Comparison of ENCODE assay signal across 23 cellular contexts in the genomic region with DNA sequence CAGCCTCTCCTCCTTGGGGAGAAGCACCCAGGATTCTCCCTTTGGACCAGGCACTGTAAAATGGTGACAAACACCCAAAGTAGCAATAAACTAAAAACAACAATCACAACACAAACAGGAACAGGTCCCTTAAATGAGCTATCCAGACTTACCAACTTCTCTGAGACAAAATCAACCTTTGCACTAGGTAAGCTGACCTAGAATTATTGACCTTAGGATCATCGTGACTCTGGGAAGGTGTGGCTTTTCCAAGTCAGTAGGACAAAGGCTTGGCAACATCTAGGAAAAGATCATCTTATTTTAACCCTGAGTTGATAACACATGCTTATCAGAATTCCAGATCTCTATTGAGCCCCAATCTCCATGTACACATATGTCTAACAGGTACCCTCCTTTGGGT.
"Had no signal": no experiment of that assay in that cellular context is flagged by ENCODE, and none has a peak within 500 bp of the region (broad histone marks: within the 10 kb centered on the region; RNA-seq: fewer than 3 reads in every experiment).

No MANE protein-coding gene starts in this region.

- ATAC-seq: effector memory CD8-positive, alpha-beta T cell; esophagus mucosa; gastrocnemius medialis; heart right ventricle; left cardiac atrium; left lobe of liver; left ventricle myocardium superior; lower lobe of right lung had no signal

- H3K9me3 ChIP-seq: colonic mucosa, gastrocnemius medialis had no signal

- H3K27ac Mint-ChIP-seq: dendritic cell treated with granulocyte-macrophage colony-stimulating factor and Interleukin-4, amounts not matched to agents 40 ng/mL and 50 ng/mL, for 4 days; effector memory CD8-positive, alpha-beta T cell; endodermal cell; mesothelial cell of epicardium had no signal

- H3K4me3 Mint-ChIP-seq: dendritic cell treated with granulocyte-macrophage colony-stimulating factor and Interleukin-4, amounts not matched to agents 40 ng/mL and 50 ng/mL, for 4 days; effector memory CD8-positive, alpha-beta T cell; endodermal cell; mesothelial cell of epicardium had no signal

- H3K4me1 ChIP-seq: colonic mucosa, esophagus squamous epithelium, gastrocnemius medialis, lower lobe of right lung had no signal

- DNase-seq: colonic mucosa; cortex of kidney; effector CD8-positive, alpha-beta T cell; effector memory CD8-positive, alpha-beta T cell; endodermal cell; erythroblast; esophagus squamous epithelium; foreskin fibroblast; foreskin melanocyte; gastrocnemius medialis; glutamatergic neuron; head of caudate nucleus; heart right ventricle; hippocampal formation; left cardiac atrium; left ventricle myocardium superior; lower lobe of right lung; mesenchymal stem cell had no signal

- H3K36me3 ChIP-seq: colonic mucosa, gastrocnemius medialis, lower lobe of right lung had no signal

- H3K4me3 ChIP-seq: colonic mucosa, esophagus squamous epithelium, gastrocnemius medialis, heart right ventricle, lower lobe of right lung had no signal

- H3K27ac ChIP-seq: colonic mucosa, epithelial cell of prostate, esophagus squamous epithelium, gastrocnemius medialis, lower lobe of right lung had no signal

- H3K27me3 Mint-ChIP-seq: dendritic cell treated with granulocyte-macrophage colony-stimulating factor and Interleukin-4, amounts not matched to agents 40 ng/mL and 50 ng/mL, for 4 days; effector memory CD8-positive, alpha-beta T cell had no signal

- H3K27me3 ChIP-seq: colonic mucosa, esophagus squamous epithelium, gastrocnemius medialis, heart right ventricle had no signal
